8 cellular contexts compared by ENCODE assay signal in genomic region chr4:77818077-77818666, GRCh38. TPM values are rescaled to one million over a fixed set of nuclear protein-coding genes. Genes with fewer than 3 reads are reported as not detected.
DNase-seq lines count a peak whose midpoint lies in the region; ATAC-seq lines count a peak whose summit lies in the region.

No MANE protein-coding gene starts in this region.

- peak overlapping the region; percentile 80 for H3K4me3 ChIP-seq in iPS-11a (ENCODE audit: low read depth, low read length)

- intact Hi-C loops in sciatic nerve (cut with DNase I) = loop anchor here (5.0 kb wide), 1 partner anchor 44 kb away; the partner anchor contains the start of gene MRPL1

- peak overlapping the region; percentile 96 for H3K27ac Mint-ChIP-seq in T-helper 2 cell treated with Interferon-gamma antibody and Interleukin-4, amounts not matched to agents 5 μg/mL and 100 μg/mL, for 36 hours

- no peaks in the 10 kb centered on the region for H3K27me3 Mint-ChIP-seq in T-helper 2 cell treated with Interferon-gamma antibody and Interleukin-4, amounts not matched to agents 5 μg/mL and 100 μg/mL, for 36 hours (ENCODE audit: low read depth)

- H3K9me3 Mint-ChIP-seq in T-helper 2 cell treated with Interferon-gamma antibody and Interleukin-4, amounts not matched to agents 5 μg/mL and 100 μg/mL, for 36 hours = no peaks in the 10 kb centered on the region

- peaks cover 55% of the 10 kb centered on the region for H3K4me1 Mint-ChIP-seq in T-helper 2 cell treated with Interferon-gamma antibody and Interleukin-4, amounts not matched to agents 5 μg/mL and 100 μg/mL, for 36 hours (ENCODE audit: low read depth)

- ATAC-seq in HG02623 (IDR thresholded peaks at IDR 0.05; ENCODE audit: unreplicated experiment) (peak; percentile 18), sciatic nerve (peak; percentile 73), HG03469 (IDR thresholded peaks at IDR 0.05; ENCODE audit: unreplicated experiment) (no peak)

- peaks cover 31% of the 10 kb centered on the region for H3K36me3 Mint-ChIP-seq in T-helper 2 cell treated with Interferon-gamma antibody and Interleukin-4, amounts not matched to agents 5 μg/mL and 100 μg/mL, for 36 hours (ENCODE audit: low read depth)

- in situ Hi-C loops in T47D (cut with HindIII; ENCODE audit: low pct_unique_long_range_greater_than_20kb, low sequenced_read_pairs) = no loop called here

- peak overlapping the region; percentile 99 for H3K4me3 Mint-ChIP-seq in T-helper 2 cell treated with Interferon-gamma antibody and Interleukin-4, amounts not matched to agents 5 μg/mL and 100 μg/mL, for 36 hours

- peak; percentile 60 for DNase-seq in GDM1 (lab: John Stamatoyannopoulos, UW)
- DNase-seq in NCI-H2029 (lab: John Stamatoyannopoulos, UW) = peak; percentile 74
- DNase-seq in T-helper 2 cell treated with Interferon-gamma antibody and Interleukin-4, amounts not matched to agents 5 μg/mL and 100 μg/mL, for 36 hours (ENCODE audit: low spot score) = no peak
- DNase-seq in T47D (ENCODE audit: low read depth in 1 of 2, low spot score in 1 of 2) = peak; percentile 68 to 87
- DNase-seq in sciatic nerve (ENCODE audit: low spot score) = peak; percentile 84

RNA-seq across cellular contexts. Expression of gene CNOT6L, which starts 1.0 kb away (rescaled TPM):
- 62.5 TPM for total RNA-seq in sciatic nerve

RNA-seq across cellular contexts. Expression of gene MRPL1, which starts 44.5 kb away (rescaled TPM):
- 24.9 TPM for total RNA-seq in sciatic nerve
